26 cellular contexts compared by ENCODE assay signal in the genomic region with DNA sequence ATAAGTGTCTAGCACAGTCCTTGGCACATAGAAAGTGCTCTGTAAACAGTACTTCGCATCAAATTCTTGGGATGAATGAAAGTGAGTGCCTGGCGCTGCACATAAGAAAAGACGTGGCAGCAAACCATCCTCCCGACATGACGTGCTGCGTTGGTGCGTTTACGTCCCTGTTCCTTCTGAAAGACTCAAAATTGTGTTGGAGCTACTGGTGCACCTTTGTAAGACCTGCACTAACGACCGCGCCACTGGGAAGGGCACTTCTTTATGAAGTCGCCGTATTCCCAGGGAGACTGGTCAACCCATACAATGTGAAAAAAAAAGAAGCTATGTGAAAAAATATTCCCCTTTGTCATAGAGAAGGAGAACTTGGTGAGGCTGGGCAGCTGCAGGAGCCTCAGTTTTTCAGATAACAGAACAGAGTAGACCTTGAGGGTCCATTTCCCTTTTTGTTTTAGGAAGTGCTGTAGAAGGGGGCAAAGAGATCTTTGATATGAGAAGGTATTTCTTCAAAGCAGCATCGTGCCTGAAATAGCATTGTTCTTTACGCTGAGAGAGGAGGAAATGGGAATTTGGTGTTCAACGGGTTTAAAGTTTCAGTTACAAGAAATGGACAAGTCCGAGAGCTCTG.
DNase-seq lines count a peak whose midpoint lies in the region; ATAC-seq and TF ChIP-seq lines count a peak whose summit lies in the region.
"Had no signal": no experiment of that assay in that cellular context is flagged by ENCODE, and none has a peak within 500 bp of the region (broad histone marks: within the 10 kb centered on the region; RNA-seq: fewer than 3 reads in every experiment).

No MANE protein-coding gene starts in this region.

- H3K4me3 Mint-ChIP-seq in endothelial cell (ENCODE audit: unreplicated experiment): no peak overlapping the region
- no peak overlapping the region for H3K4me3 Mint-ChIP-seq in activated T-helper 2 cell treated with anti-CD3 and anti-CD28 coated beads, Interferon-gamma antibody, Interleukin-2, Interleukin-4, amounts not matched to agents 10 μg/mL and 5 μg/mL and 100 μg/mL, durations not matched to agents 14 hours and 24 hours and 36 hours (ENCODE audit: low read depth)
- H3K4me3 Mint-ChIP-seq: activated CD4-positive, alpha-beta memory T cell treated with anti-CD3 and anti-CD28 coated beads, Interleukin-2, amount 10 ng/mL, durations not matched to agents 7 days and 5 days; B cell; mesothelial cell of epicardium; naive thymus-derived CD8-positive, alpha-beta T cell; stimulated activated effector memory CD8-positive, alpha-beta T cell treated with anti-CD3 and anti-CD28 coated beads, Interleukin-12 subunit alpha, Interleukin-12 subunit beta, amount 100 ng/mL, for 72 hours had no signal

- H3K27ac Mint-ChIP-seq in endothelial cell (ENCODE audit: unreplicated experiment): peak overlapping the region; percentile 28
- no peak overlapping the region for H3K27ac Mint-ChIP-seq in activated T-helper 2 cell treated with anti-CD3 and anti-CD28 coated beads, Interferon-gamma antibody, Interleukin-2, Interleukin-4, amounts not matched to agents 10 μg/mL and 5 μg/mL and 100 μg/mL, durations not matched to agents 14 hours and 24 hours and 36 hours
- H3K27ac Mint-ChIP-seq: activated CD4-positive, alpha-beta memory T cell treated with anti-CD3 and anti-CD28 coated beads, Interleukin-2, amount 10 ng/mL, durations not matched to agents 7 days and 5 days; B cell; naive thymus-derived CD8-positive, alpha-beta T cell; stimulated activated effector memory CD8-positive, alpha-beta T cell treated with anti-CD3 and anti-CD28 coated beads, Interleukin-12 subunit alpha, Interleukin-12 subunit beta, amount 100 ng/mL, for 72 hours had no signal

- TF ChIP-seq CTCF in endothelial cell (IDR thresholded peaks at IDR 0.05; ENCODE audit: unreplicated experiment) (no peak), sigmoid colon (IDR thresholded peaks at IDR 0.05) (no peak), foreskin keratinocyte (conservative IDR thresholded peaks at IDR 0.05) (no peak)

- H3K27ac ChIP-seq in BLaER1: no peak overlapping the region
- peak overlapping the region in 2 of 4 donors; percentile 64 to 69 for H3K27ac ChIP-seq in sigmoid colon
- no peak overlapping the region for H3K27ac ChIP-seq in foreskin keratinocyte
- H3K27ac ChIP-seq: left ventricle myocardium inferior, SK-N-MC, suprapubic skin had no signal

- H3K36me3 Mint-ChIP-seq in endothelial cell (ENCODE audit: low read depth, unreplicated experiment): peaks cover 26% of the 10 kb centered on the region
- no peaks in the 10 kb centered on the region for H3K36me3 Mint-ChIP-seq in activated T-helper 2 cell treated with anti-CD3 and anti-CD28 coated beads, Interferon-gamma antibody, Interleukin-2, Interleukin-4, amounts not matched to agents 10 μg/mL and 5 μg/mL and 100 μg/mL, durations not matched to agents 14 hours and 24 hours and 36 hours (ENCODE audit: low read depth)
- H3K36me3 Mint-ChIP-seq: mesothelial cell of epicardium; naive thymus-derived CD8-positive, alpha-beta T cell; stimulated activated effector memory CD8-positive, alpha-beta T cell treated with anti-CD3 and anti-CD28 coated beads, Interleukin-12 subunit alpha, Interleukin-12 subunit beta, amount 100 ng/mL, for 72 hours had no signal

- peaks cover 2% of the 10 kb centered on the region for H3K27me3 Mint-ChIP-seq in endothelial cell (ENCODE audit: unreplicated experiment)
- H3K27me3 Mint-ChIP-seq in activated T-helper 2 cell treated with anti-CD3 and anti-CD28 coated beads, Interferon-gamma antibody, Interleukin-2, Interleukin-4, amounts not matched to agents 10 μg/mL and 5 μg/mL and 100 μg/mL, durations not matched to agents 14 hours and 24 hours and 36 hours (ENCODE audit: low read depth): peaks cover 27% of the 10 kb centered on the region

- WGBS in sigmoid colon, 2 donors: 78 to 89% methylated on average over 17 of the region's 17 CpGs

- H3K9me3 Mint-ChIP-seq in endothelial cell (ENCODE audit: unreplicated experiment): no peaks in the 10 kb centered on the region
- H3K9me3 Mint-ChIP-seq in activated T-helper 2 cell treated with anti-CD3 and anti-CD28 coated beads, Interferon-gamma antibody, Interleukin-2, Interleukin-4, amounts not matched to agents 10 μg/mL and 5 μg/mL and 100 μg/mL, durations not matched to agents 14 hours and 24 hours and 36 hours: no peaks in the 10 kb centered on the region
- H3K9me3 Mint-ChIP-seq: activated CD4-positive, alpha-beta memory T cell treated with anti-CD3 and anti-CD28 coated beads, Interleukin-2, amount 10 ng/mL, durations not matched to agents 7 days and 5 days; mesothelial cell of epicardium; naive thymus-derived CD8-positive, alpha-beta T cell; stimulated activated effector memory CD8-positive, alpha-beta T cell treated with anti-CD3 and anti-CD28 coated beads, Interleukin-12 subunit alpha, Interleukin-12 subunit beta, amount 100 ng/mL, for 72 hours had no signal

- H3K27me3 ChIP-seq in BLaER1 (no peaks in the 10 kb centered on the region), sigmoid colon (no peaks in the 10 kb centered on the region), foreskin keratinocyte (peaks cover 10% of the 10 kb centered on the region)
- H3K27me3 ChIP-seq: suprapubic skin had no signal

- no peak for ATAC-seq in foreskin keratinocyte
- ATAC-seq: naive thymus-derived CD8-positive, alpha-beta T cell; right cardiac atrium; stimulated activated effector memory CD8-positive, alpha-beta T cell treated with anti-CD3 and anti-CD28 coated beads, Interleukin-12 subunit alpha, Interleukin-12 subunit beta, amount 100 ng/mL, for 72 hours had no signal

- DNase-seq in NOMO-1 treated with DMSO at 0.1 percent for 48 hours (lab: John Stamatoyannopoulos, UW; ENCODE audit: unreplicated experiment) (peak; percentile 47), endothelial cell (ENCODE audit: low spot score) (no peak), sigmoid colon (peak; percentile 46), foreskin keratinocyte (no peak), OCI-M2 (lab: John Stamatoyannopoulos, UW; ENCODE audit: unreplicated experiment) (no peak), hippocampal formation (lab: John Stamatoyannopoulos, UW) (no peak)
- DNase-seq in activated T-helper 2 cell treated with anti-CD3 and anti-CD28 coated beads, Interferon-gamma antibody, Interleukin-2, Interleukin-4, amounts not matched to agents 10 μg/mL and 5 μg/mL and 100 μg/mL, durations not matched to agents 14 hours and 24 hours and 36 hours (ENCODE audit: low spot score): no peak
- DNase-seq: activated CD4-positive, alpha-beta memory T cell treated with anti-CD3 and anti-CD28 coated beads, Interleukin-2, amount 10 ng/mL, durations not matched to agents 7 days and 5 days; activated CD4-positive, alpha-beta T cell treated with anti-CD3 and anti-CD28 coated beads for 1 hour; cerebellar nuclear complex; islet precursor cell; left ventricle myocardium inferior; naive thymus-derived CD8-positive, alpha-beta T cell; NCI-H1092 treated with DMSO at 0.1 percent for 48 hours; NCI-H187 treated with DMSO at 0.1 percent for 48 hours; NCI-H524 treated with DMSO at 0.1 percent for 48 hours; right cardiac atrium; RPMI8226; stimulated activated CD4-positive, alpha-beta T cell treated with anti-CD3 and anti-CD28 coated beads, Interleukin-12 subunit alpha, Interleukin-12 subunit beta, amount 100 ng/mL, for 4 hours; stimulated activated CD4-positive, alpha-beta T cell treated with anti-CD3 and anti-CD28 coated beads, Interleukin-4, amount 100 ng/mL, for 24 hours had no signal

- H4K20me1 ChIP-seq in BLaER1: no peaks in the 10 kb centered on the region

- H3K4me3 ChIP-seq in BLaER1 (no peak overlapping the region), sigmoid colon (no peak overlapping the region)
- H3K4me3 ChIP-seq: left ventricle myocardium inferior, SK-N-MC, suprapubic skin had no signal

- intact Hi-C loops in sigmoid colon (cut with DNase I): no loop called here
- intact Hi-C loops in activated T-helper 2 cell treated with anti-CD3 and anti-CD28 coated beads, Interferon-gamma antibody, Interleukin-2, Interleukin-4, amounts not matched to agents 10 μg/mL and 5 μg/mL and 100 μg/mL, durations not matched to agents 14 hours and 24 hours and 36 hours (cut with micrococcal nuclease): no loop called here

- H3K4me2 ChIP-seq in BLaER1: peak overlapping the region; percentile 71

- H3K36me3 ChIP-seq in BLaER1: no peaks in the 10 kb centered on the region
- H3K36me3 ChIP-seq in sigmoid colon: no peaks in the 10 kb centered on the region
- H3K36me3 ChIP-seq: left ventricle myocardium inferior, suprapubic skin had no signal

- no peak for TF ChIP-seq POLR2A in sigmoid colon (IDR thresholded peaks at IDR 0.05)

- H3K9me3 ChIP-seq in BLaER1: no peaks in the 10 kb centered on the region
- H3K9me3 ChIP-seq in sigmoid colon: no peaks in the 10 kb centered on the region
- H3K9me3 ChIP-seq: left ventricle myocardium inferior, suprapubic skin had no signal

- no peak for TF ChIP-seq EP300 in sigmoid colon (IDR thresholded peaks at IDR 0.05)

- no peak overlapping the region for H3K9ac ChIP-seq in BLaER1

- H3K4me1 ChIP-seq in BLaER1 (peaks cover 46% of the 10 kb centered on the region), sigmoid colon (peaks cover 0 to 14% (median 5%) of the 10 kb centered on the region in 4 donors), foreskin keratinocyte (no peaks in the 10 kb centered on the region)

- peaks cover 36% of the 10 kb centered on the region for H3K4me1 Mint-ChIP-seq in endothelial cell (ENCODE audit: unreplicated experiment)
- H3K4me1 Mint-ChIP-seq in activated T-helper 2 cell treated with anti-CD3 and anti-CD28 coated beads, Interferon-gamma antibody, Interleukin-2, Interleukin-4, amounts not matched to agents 10 μg/mL and 5 μg/mL and 100 μg/mL, durations not matched to agents 14 hours and 24 hours and 36 hours (ENCODE audit: low read depth): no peaks in the 10 kb centered on the region

Comparison
In these comparisons a context has a peak if more than half of its experiments do, and no peak if none do; other contexts are left out.
1. DNase-seq: peak in NOMO-1 treated with DMSO at 0.1 percent for 48 hours (single experiment) and sigmoid colon (single experiment); none in endothelial cell (single experiment), foreskin keratinocyte (0 of 2), OCI-M2 (single experiment), hippocampal formation (0 of 2) and activated T-helper 2 cell treated with anti-CD3 and anti-CD28 coated beads, Interferon-gamma antibody, Interleukin-2, Interleukin-4, amounts not matched to agents 10 μg/mL and 5 μg/mL and 100 μg/mL, durations not matched to agents 14 hours and 24 hours and 36 hours (single experiment).